28 cellular contexts compared by ENCODE assay signal in genomic region chr16:50006954-50007353, GRCh38.
"Had no signal": no experiment of that assay in that cellular context is flagged by ENCODE, and none has a peak within 500 bp of the region (broad histone marks: within the 10 kb centered on the region; RNA-seq: fewer than 3 reads in every experiment).

No MANE protein-coding gene starts in this region.

- H3K4me3 ChIP-seq: coronary artery, esophagus muscularis mucosa, heart right ventricle, left lung, mucosa of descending colon, prostate gland, sigmoid colon, spleen, suprapubic skin, transverse colon, upper lobe of right lung, vagina had no signal

- H3K27ac Mint-ChIP-seq: mesothelial cell of epicardium; naive B cell; natural killer cell treated with Interleukin-12 subunit alpha and Interleukin-12 subunit beta and Interleukin-15 and Interleukin-18, amount 100 ng/mL, for 72 hours; stimulated activated naive B cell treated with anti-CD40 and anti-IgM and Interleukin-4, amounts not matched to agents 10 μg/mL and 1 μg/mL and 100 μg/mL, for 72 hours; stimulated activated naive CD8-positive, alpha-beta T cell treated with anti-CD3 and anti-CD28 coated beads, Interleukin-15, amount 100 ng/mL, for 72 hours had no signal

- H3K4me1 ChIP-seq: esophagus muscularis mucosa, foreskin keratinocyte, heart right ventricle, prostate gland, sigmoid colon, spleen, suprapubic skin, transverse colon, upper lobe of right lung, vagina had no signal

- H3K4me3 Mint-ChIP-seq: mesothelial cell of epicardium; naive B cell; natural killer cell treated with Interleukin-12 subunit alpha and Interleukin-12 subunit beta and Interleukin-15 and Interleukin-18, amount 100 ng/mL, for 72 hours; neural crest cell; stimulated activated naive B cell treated with anti-CD40 and anti-IgM and Interleukin-4, amounts not matched to agents 10 μg/mL and 1 μg/mL and 100 μg/mL, for 72 hours; stimulated activated naive CD8-positive, alpha-beta T cell treated with anti-CD3 and anti-CD28 coated beads, Interleukin-15, amount 100 ng/mL, for 72 hours had no signal

- H3K9me3 Mint-ChIP-seq: natural killer cell treated with Interleukin-12 subunit alpha and Interleukin-12 subunit beta and Interleukin-15 and Interleukin-18, amount 100 ng/mL, for 72 hours; stimulated activated naive CD8-positive, alpha-beta T cell treated with anti-CD3 and anti-CD28 coated beads, Interleukin-15, amount 100 ng/mL, for 72 hours had no signal

- DNase-seq: dermis blood vessel endothelial cell; effector memory CD4-positive, alpha-beta T cell; foreskin keratinocyte; glutamatergic neuron; heart right ventricle; hippocampal formation; left cardiac atrium; left lung; mesenchymal stem cell; mucosa of descending colon; naive B cell; right cardiac atrium; sigmoid colon; spleen; stimulated activated CD4-positive, alpha-beta T cell treated with anti-CD3 and anti-CD28 coated beads, Interleukin-2, amount 100 ng/mL, for 48 hours; stimulated activated naive B cell treated with anti-CD40 and anti-IgM and Interleukin-4, amounts not matched to agents 10 μg/mL and 1 μg/mL and 100 μg/mL, for 72 hours; stimulated activated naive CD8-positive, alpha-beta T cell treated with anti-CD3 and anti-CD28 coated beads, Interleukin-15, amount 100 ng/mL, for 72 hours; transverse colon; upper lobe of right lung had no signal

- H3K27me3 ChIP-seq: esophagus muscularis mucosa, foreskin keratinocyte, left lung, neutrophil, sigmoid colon, suprapubic skin, transverse colon, upper lobe of right lung, vagina had no signal

- H3K9me3 ChIP-seq: esophagus muscularis mucosa, neutrophil, prostate gland, sigmoid colon, suprapubic skin, transverse colon, upper lobe of right lung, vagina had no signal

- H3K4me1 Mint-ChIP-seq: mesothelial cell of epicardium; naive B cell; neural crest cell; stimulated activated naive CD8-positive, alpha-beta T cell treated with anti-CD3 and anti-CD28 coated beads, Interleukin-15, amount 100 ng/mL, for 72 hours had no signal

- H3K36me3 ChIP-seq: esophagus muscularis mucosa, heart right ventricle, left lung, neutrophil, prostate gland, sigmoid colon, spleen, suprapubic skin, transverse colon, upper lobe of right lung, vagina had no signal

- H3K27ac ChIP-seq: coronary artery, esophagus muscularis mucosa, foreskin keratinocyte, heart right ventricle, left lung, neutrophil, prostate gland, sigmoid colon, spleen, suprapubic skin, transverse colon, upper lobe of right lung, vagina had no signal

- H3K36me3 Mint-ChIP-seq: mesothelial cell of epicardium; natural killer cell treated with Interleukin-12 subunit alpha and Interleukin-12 subunit beta and Interleukin-15 and Interleukin-18, amount 100 ng/mL, for 72 hours had no signal

- ATAC-seq: foreskin keratinocyte; heart right ventricle; left cardiac atrium; left lung; mucosa of descending colon; natural killer cell treated with Interleukin-12 subunit alpha and Interleukin-12 subunit beta and Interleukin-15 and Interleukin-18, amount 100 ng/mL, for 72 hours; right cardiac atrium; stimulated activated naive CD8-positive, alpha-beta T cell treated with anti-CD3 and anti-CD28 coated beads, Interleukin-15, amount 100 ng/mL, for 72 hours; upper lobe of right lung had no signal
